ENCODE assay signal across 8 cellular contexts in genomic region chr15:66386204-66387123, GRCh38. TPM values are rescaled to one million over a fixed set of nuclear protein-coding genes. Genes with fewer than 3 reads are reported as not detected.
DNase-seq lines count a peak whose midpoint lies in the region; ATAC-seq, FAIRE-seq and TF ChIP-seq lines count a peak whose summit lies in the region.

TSS of gene MAP2K1 (plus strand) at chr15:66386912. CDS start at chr15:66387348, 436 bp downstream.

- peaks cover 0 to 13% (median 0%) of the 10 kb centered on the region in 9 donors for H3K36me3 ChIP-seq in heart right ventricle

- H3K4me3 ChIP-seq in heart right ventricle: peak within 1 kb of the TSS; percentile 81 to 98 (median 92)

- peaks cover 10% of the 10 kb centered on the region for H3K4me1 Mint-ChIP-seq in progenitor cell of endocrine pancreas (ENCODE audit: low read depth)

- H3K4me3 Mint-ChIP-seq in progenitor cell of endocrine pancreas (ENCODE audit: low read depth): peak within 1 kb of the TSS; percentile 86

- H3K9me3 ChIP-seq in heart right ventricle: no peaks in the 10 kb centered on the region

- H3K9me3 Mint-ChIP-seq in progenitor cell of endocrine pancreas (ENCODE audit: low read depth): no peaks in the 10 kb centered on the region

- 5 to 7% methylated on average over 65 to 67 of the region's 69 CpGs for WGBS in heart right ventricle, 2 donors

- intact Hi-C loops in heart right ventricle (cut with DNase I): loop anchor here in 9 of 10 donors (1.0 to 5.0 kb wide), 5 partner anchors 30 to 112 kb away; partner anchors contain the start of genes SNAPC5 (in 7 of the 9) and TIPIN (in 1 of the 9)

- DNase-seq in GM12892 (ENCODE audit: insufficient read length) (peak; percentile 84), NCI-H1436 treated with DMSO at 0.1 percent for 48 hours (lab: John Stamatoyannopoulos, UW) (peak; percentile 91), T-helper 1 cell (peak; percentile 98 to 99 (median 98)), amniotic epithelial cell (ENCODE audit: low read depth) (peak; percentile 94), heart right ventricle (peak; percentile 99), progenitor cell of endocrine pancreas (ENCODE audit: low spot score, unreplicated experiment) (peak; percentile 96), ureter (ENCODE audit: low spot score) (peak; percentile 99)

- no peaks in the 10 kb centered on the region for H3K27me3 ChIP-seq in heart right ventricle

- H3K4me1 ChIP-seq in heart right ventricle: peaks cover 4 to 53% (median 45%) of the 10 kb centered on the region in 9 donors

- TF ChIP-seq POLR2A in GM12892 (IDR thresholded peaks at IDR 0.05; ENCODE audit: low read depth, low read length): peak; percentile 89

- no peaks in the 10 kb centered on the region for H3K27me3 Mint-ChIP-seq in progenitor cell of endocrine pancreas

- peak within 1 kb of the TSS; percentile 82 to 97 (median 96) for H3K27ac ChIP-seq in heart right ventricle

- H3K27ac Mint-ChIP-seq in progenitor cell of endocrine pancreas: peak within 1 kb of the TSS; percentile 97

- TF ChIP-seq CTCF in heart right ventricle (IDR thresholded peaks at IDR 0.05): peak; percentile 54 to 97 (median 86)
- TF ChIP-seq CTCF in progenitor cell of endocrine pancreas (IDR thresholded peaks at IDR 0.05; ENCODE audit: unreplicated experiment): peak; percentile 73

- ATAC-seq in HG02852 (IDR thresholded peaks at IDR 0.05; ENCODE audit: unreplicated experiment) (peak; percentile 74), heart right ventricle (peak; percentile 97 to 100 (median 98))

- H3K36me3 Mint-ChIP-seq in progenitor cell of endocrine pancreas (ENCODE audit: insufficient read depth): no peaks in the 10 kb centered on the region

- FAIRE-seq in GM12892 (lab: Jason Lieb, UNC): peak; percentile 97

RNA-seq across cellular contexts. Expression of gene MAP2K1, which starts in this region (rescaled TPM):
- polyA plus RNA-seq in GM12892 (2012; ENCODE audit: missing spikeins): 75.2 TPM
- 10 to 100 TPM; 30.9 to 61.3 (median 44.7) TPM for total RNA-seq in heart right ventricle
- polyA plus RNA-seq in heart right ventricle: 100 to 1,000 TPM in 1 of 2 donors, 1 to 10 TPM in 1; 7.5 to 106 TPM
- 28.6 TPM in 2 replicates for total RNA-seq in progenitor cell of endocrine pancreas
- 23.1 TPM for total RNA-seq in ureter

Comparison
In these comparisons a context has a peak if more than half of its experiments do, and no peak if none do; other contexts are left out.
1. Peak in every context shown above with its lines: DNase-seq, ATAC-seq, H3K4me3 ChIP-seq and H3K27ac ChIP-seq.